8 cellular contexts compared by ENCODE assay signal in genomic region chr6:36838896-36839818, GRCh38. TPM values are rescaled to one million over a fixed set of nuclear protein-coding genes. Genes with fewer than 3 reads are reported as not detected.
DNase-seq lines count a peak whose midpoint lies in the region; ATAC-seq, FAIRE-seq and TF ChIP-seq lines count a peak whose summit lies in the region.

Gene CPNE5 (minus strand): TSS chr6:36839444. CDS start chr6:36839377, 67 bp downstream.

- TF ChIP-seq CTCF in CD14-positive monocyte (IDR thresholded peaks at IDR 0.05), result no peak

- no peak for DNase-seq in CD14-positive monocyte (ENCODE audit: low spot score)
- peak; percentile 24 for DNase-seq in NCI-H128 (lab: John Stamatoyannopoulos, UW; ENCODE audit: unreplicated experiment)
- no peak for DNase-seq in naive B cell
- DNase-seq in kidney tubule cell (ENCODE audit: low spot score), result no peak
- no peak for DNase-seq in GM12892 (ENCODE audit: insufficient read length)
- DNase-seq in KG1 (lab: John Stamatoyannopoulos, UW), result no peak
- DNase-seq in SIG-M5 (lab: John Stamatoyannopoulos, UW), result no peak

- intact Hi-C loops in CD14-positive monocyte (cut with micrococcal nuclease), result no loop called here
- intact Hi-C loops in dendritic cell treated with granulocyte-macrophage colony-stimulating factor and Interleukin-4, amounts not matched to agents 40 ng/mL and 50 ng/mL, for 4 days (cut with micrococcal nuclease), result no loop called here

- H3K27ac Mint-ChIP-seq in CD14-positive monocyte (peak within 1 kb of the TSS in 3 of 7 donors; percentile 36 to 58 (median 57)), naive B cell (peak within 1 kb of the TSS in 2 of 6 donors; percentile 16 to 65)
- H3K27ac Mint-ChIP-seq in dendritic cell treated with granulocyte-macrophage colony-stimulating factor and Interleukin-4, amounts not matched to agents 40 ng/mL and 50 ng/mL, for 4 days, result no peak within 1 kb of the TSS

- H3K36me3 Mint-ChIP-seq in CD14-positive monocyte (peaks cover 8 to 15% of the 10 kb centered on the region in 2 donors), naive B cell (no peaks in the 10 kb centered on the region)
- no peaks in the 10 kb centered on the region for H3K36me3 Mint-ChIP-seq in dendritic cell treated with granulocyte-macrophage colony-stimulating factor and Interleukin-4, amounts not matched to agents 40 ng/mL and 50 ng/mL, for 4 days (ENCODE audit: low read depth)

- TF ChIP-seq POLR2A in GM12892 (IDR thresholded peaks at IDR 0.05; ENCODE audit: low read depth, low read length), result no peak

- H3K9me3 Mint-ChIP-seq in CD14-positive monocyte (peaks cover 0 to 12% (median 5%) of the 10 kb centered on the region in 7 donors), naive B cell (no peaks in the 10 kb centered on the region)
- H3K9me3 Mint-ChIP-seq in dendritic cell treated with granulocyte-macrophage colony-stimulating factor and Interleukin-4, amounts not matched to agents 40 ng/mL and 50 ng/mL, for 4 days, result no peaks in the 10 kb centered on the region

- H3K4me1 Mint-ChIP-seq in CD14-positive monocyte (peaks cover 35% of the 10 kb centered on the region), naive B cell (peaks cover 14 to 29% (median 21%) of the 10 kb centered on the region in 3 donors)
- H3K4me1 Mint-ChIP-seq in dendritic cell treated with granulocyte-macrophage colony-stimulating factor and Interleukin-4, amounts not matched to agents 40 ng/mL and 50 ng/mL, for 4 days (ENCODE audit: low read depth), result peaks cover 36% of the 10 kb centered on the region

- peak within 1 kb of the TSS; percentile 77 to 92 for H3K4me3 Mint-ChIP-seq in CD14-positive monocyte
- H3K4me3 Mint-ChIP-seq in dendritic cell treated with granulocyte-macrophage colony-stimulating factor and Interleukin-4, amounts not matched to agents 40 ng/mL and 50 ng/mL, for 4 days, result peak within 1 kb of the TSS; percentile 62
- peak within 1 kb of the TSS; percentile 70 to 92 (median 84) for H3K4me3 Mint-ChIP-seq in naive B cell

- peaks cover 42 to 53% (median 48%) of the 10 kb centered on the region in 3 donors for H3K27me3 Mint-ChIP-seq in CD14-positive monocyte (ENCODE audit: low read depth in 3 of 3)
- peaks cover 65% of the 10 kb centered on the region for H3K27me3 Mint-ChIP-seq in dendritic cell treated with granulocyte-macrophage colony-stimulating factor and Interleukin-4, amounts not matched to agents 40 ng/mL and 50 ng/mL, for 4 days
- H3K27me3 Mint-ChIP-seq in naive B cell, result peaks cover 28 to 45% (median 44%) of the 10 kb centered on the region in 3 donors

- FAIRE-seq in GM12892 (lab: Jason Lieb, UNC), result no peak

- ATAC-seq in naive B cell (ENCODE audit: low read depth in 2 of 2), result no peak

RNA-seq across cellular contexts. Expression of gene CPNE5, which starts in this region (rescaled TPM):
- polyA plus RNA-seq in CD14-positive monocyte (under 1 TPM; 0.47 to 0.82 TPM), naive B cell (ENCODE audit: low read depth in 6 of 6) (100 to 1,000 TPM in 2 of 6 donors, 10 to 100 TPM in 4; 56.9 to 105 (median 92.2) TPM)
- 10.2 TPM for polyA plus RNA-seq in GM12892 (2012; ENCODE audit: missing spikeins)

Comparison
In these comparisons a context has a peak if more than half of its experiments do, and no peak if none do; other contexts are left out.
1. RNA of gene CPNE5 (polyA plus RNA-seq): 56.9 to 105 TPM in naive B cell; 0.47 to 0.82 TPM in CD14-positive monocyte; every median in the first group is over 10 times any median in the second.
2. Peak in every context shown above with its lines, with median percentiles within 50 percentile points of each other: H3K4me3 Mint-ChIP-seq.